In genomic region chr12:751828-752672, GRCh38 we compare ENCODE assay signal across 8 cellular contexts. TPM values are rescaled to one million over a fixed set of nuclear protein-coding genes. Genes with fewer than 3 reads are reported as not detected.
DNase-seq lines count a peak whose midpoint lies in the region; ATAC-seq, FAIRE-seq and TF ChIP-seq lines count a peak whose summit lies in the region.

TSS of gene WNK1 (plus strand) at chr12:752579. CDS start at chr12:753566, 987 bp downstream.

- peaks cover 11 to 13% of the 10 kb centered on the region in 2 donors for H3K36me3 Mint-ChIP-seq in activated T-cell treated with anti-CD3 and anti-CD28 coated beads, Interleukin-2, amount 50 U/mL, for 72 hours (ENCODE audit: insufficient read depth in 2 of 2)
- H3K36me3 Mint-ChIP-seq in stimulated activated effector memory CD8-positive, alpha-beta T cell treated with anti-CD3 and anti-CD28 coated beads, Interleukin-12 subunit alpha, Interleukin-12 subunit beta, amount 100 ng/mL, for 72 hours = peaks cover 38% of the 10 kb centered on the region

- peak; percentile 57 for ATAC-seq in GM21786 (IDR thresholded peaks at IDR 0.05; ENCODE audit: unreplicated experiment)
- peak; percentile 64 to 69 for ATAC-seq in activated T-cell treated with anti-CD3 and anti-CD28 coated beads, Interleukin-2, amount 50 U/mL, for 72 hours (replicated peaks in 1 of 2)
- peak; percentile 77 for ATAC-seq in stimulated activated effector memory CD8-positive, alpha-beta T cell treated with anti-CD3 and anti-CD28 coated beads, Interleukin-12 subunit alpha, Interleukin-12 subunit beta, amount 100 ng/mL, for 72 hours

- peak within 1 kb of the TSS; percentile 98 to 99 for H3K4me3 Mint-ChIP-seq in activated T-cell treated with anti-CD3 and anti-CD28 coated beads, Interleukin-2, amount 50 U/mL, for 72 hours
- H3K4me3 Mint-ChIP-seq in stimulated activated effector memory CD8-positive, alpha-beta T cell treated with anti-CD3 and anti-CD28 coated beads, Interleukin-12 subunit alpha, Interleukin-12 subunit beta, amount 100 ng/mL, for 72 hours = no peak within 1 kb of the TSS

- 1% methylated on average over 14 to 35 of the region's 47 CpGs for WGBS in esophagus squamous epithelium, 2 donors

- H3K4me1 Mint-ChIP-seq in activated T-cell treated with anti-CD3 and anti-CD28 coated beads, Interleukin-2, amount 50 U/mL, for 72 hours (ENCODE audit: low read depth) = peaks cover 33% of the 10 kb centered on the region
- H3K4me1 Mint-ChIP-seq in stimulated activated effector memory CD8-positive, alpha-beta T cell treated with anti-CD3 and anti-CD28 coated beads, Interleukin-12 subunit alpha, Interleukin-12 subunit beta, amount 100 ng/mL, for 72 hours = peaks cover 25% of the 10 kb centered on the region

- H3K27me3 Mint-ChIP-seq in activated T-cell treated with anti-CD3 and anti-CD28 coated beads, Interleukin-2, amount 50 U/mL, for 72 hours (ENCODE audit: low read depth) = no peaks in the 10 kb centered on the region

- peak in 2 of 4 donors; percentile 76 to 91 for TF ChIP-seq POLR2A in esophagus squamous epithelium (IDR thresholded peaks at IDR 0.05)

- TF ChIP-seq CTCF in esophagus squamous epithelium (IDR thresholded peaks at IDR 0.05) = no peak

- peaks cover 6 to 45% (median 9%) of the 10 kb centered on the region in 3 donors for H3K4me1 ChIP-seq in esophagus squamous epithelium

- no peaks in the 10 kb centered on the region for H3K9me3 ChIP-seq in KOPT-K1 (ENCODE audit: insufficient read depth, low read length, poor library complexity, severe bottlenecking)
- H3K9me3 ChIP-seq in esophagus squamous epithelium = no peaks in the 10 kb centered on the region

- DNase-seq in DMS79 (lab: John Stamatoyannopoulos, UW) (peak; percentile 97), RCC 7860 (ENCODE audit: low spot score) (peak; percentile 97), esophagus squamous epithelium (lab: John Stamatoyannopoulos, UW) (peak; percentile 93), myocyte (ENCODE audit: low read depth) (peak; percentile 99)
- peak; percentile 96 to 98 for DNase-seq in activated T-cell treated with anti-CD3 and anti-CD28 coated beads, Interleukin-2, amount 50 U/mL, for 72 hours
- DNase-seq in stimulated activated effector memory CD8-positive, alpha-beta T cell treated with anti-CD3 and anti-CD28 coated beads, Interleukin-12 subunit alpha, Interleukin-12 subunit beta, amount 100 ng/mL, for 72 hours (ENCODE audit: low spot score in 2 of 2) = peak; percentile 94 to 98

- intact Hi-C loops in esophagus squamous epithelium (cut with DNase I) = loop anchor here (5.0 to 10.0 kb wide), 3 partner anchors 63 to 180 kb away; no protein-coding TSS in a partner anchor

- H3K9me3 Mint-ChIP-seq in activated T-cell treated with anti-CD3 and anti-CD28 coated beads, Interleukin-2, amount 50 U/mL, for 72 hours = no peaks in the 10 kb centered on the region
- H3K9me3 Mint-ChIP-seq in stimulated activated effector memory CD8-positive, alpha-beta T cell treated with anti-CD3 and anti-CD28 coated beads, Interleukin-12 subunit alpha, Interleukin-12 subunit beta, amount 100 ng/mL, for 72 hours = no peaks in the 10 kb centered on the region

- peak; percentile 77 for FAIRE-seq in RCC 7860 (lab: Jason Lieb, UNC)

- H3K4me3 ChIP-seq in esophagus squamous epithelium = peak within 1 kb of the TSS; percentile 75 to 92 (median 82)

- H3K36me3 ChIP-seq in KOPT-K1 (ENCODE audit: insufficient read depth, low read length) (peaks cover 24% of the 10 kb centered on the region), esophagus squamous epithelium (no peaks in the 10 kb centered on the region)

- peak within 1 kb of the TSS; percentile 84 for H3K27ac ChIP-seq in KOPT-K1 (ENCODE audit: low read depth, low read length, poor library complexity, severe bottlenecking)
- peak within 1 kb of the TSS; percentile 99 to 100 (median 100) for H3K27ac ChIP-seq in esophagus squamous epithelium

- peak within 1 kb of the TSS; percentile 96 for H3K27ac Mint-ChIP-seq in activated T-cell treated with anti-CD3 and anti-CD28 coated beads, Interleukin-2, amount 50 U/mL, for 72 hours
- H3K27ac Mint-ChIP-seq in stimulated activated effector memory CD8-positive, alpha-beta T cell treated with anti-CD3 and anti-CD28 coated beads, Interleukin-12 subunit alpha, Interleukin-12 subunit beta, amount 100 ng/mL, for 72 hours = peak within 1 kb of the TSS; percentile 90

- no peaks in the 10 kb centered on the region for H3K27me3 ChIP-seq in esophagus squamous epithelium

RNA-seq across cellular contexts. Expression of gene WNK1, which starts in this region (rescaled TPM):
- total RNA-seq in activated T-cell treated with anti-CD3 and anti-CD28 coated beads, Interleukin-2, amount 50 U/mL, for 72 hours = 100 to 1,000 TPM; 177 to 213 TPM
- 100 to 1,000 TPM; 120 to 269 (median 204) TPM for total RNA-seq in esophagus squamous epithelium
- total RNA-seq in myocyte = 95.2 and 104 TPM in 2 replicates
- 146 TPM for polyA plus RNA-seq in myocyte (2012)

Comparison
In these comparisons a context has a peak if more than half of its experiments do, and no peak if none do; other contexts are left out.
1. Peak in every context shown above with its lines: DNase-seq, ATAC-seq, H3K4me3 ChIP-seq and H3K27ac ChIP-seq.